ENCODE assay signal across 10 cellular contexts in the genomic region with DNA sequence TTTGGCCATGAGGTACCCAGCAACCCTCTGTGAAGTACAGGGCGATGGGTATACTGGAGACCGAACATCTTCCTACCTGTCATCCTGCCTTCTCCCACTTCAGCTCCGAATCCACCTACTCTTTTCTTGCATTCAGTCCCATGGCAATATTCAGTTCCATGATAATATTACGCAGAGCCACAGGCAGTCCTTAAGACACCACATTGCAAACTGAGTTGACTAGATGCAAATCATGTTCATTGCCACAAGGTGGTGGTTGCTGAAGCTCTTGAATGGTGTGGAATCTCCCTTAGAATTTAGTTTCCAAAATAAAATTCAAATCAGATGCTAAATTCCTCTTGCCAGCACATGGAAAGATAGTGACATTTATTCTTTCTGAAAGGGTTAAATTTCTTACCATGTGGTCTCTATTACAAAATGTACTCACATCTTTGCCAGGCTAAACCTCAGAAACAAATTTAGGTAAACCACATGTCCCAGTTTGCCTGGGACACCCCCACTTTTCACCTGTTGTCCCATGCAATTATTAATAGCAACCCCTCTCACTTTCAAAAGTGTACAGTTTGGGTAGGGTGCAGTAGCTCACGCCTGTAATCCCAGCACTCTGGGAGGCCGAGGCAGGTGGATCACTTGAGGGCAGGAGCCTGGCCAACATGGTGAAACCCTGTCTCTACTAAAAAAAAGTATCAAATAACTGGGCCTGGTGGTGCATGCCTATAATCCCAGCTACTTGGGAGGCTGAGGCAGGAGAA. TPM values are rescaled to one million over a fixed set of nuclear protein-coding genes. Genes with fewer than 3 reads are reported as not detected.
DNase-seq lines count a peak whose midpoint lies in the region; ATAC-seq, FAIRE-seq and TF ChIP-seq lines count a peak whose summit lies in the region.
"Had no signal": no experiment of that assay in that cellular context is flagged by ENCODE, and none has a peak within 500 bp of the region (broad histone marks: within the 10 kb centered on the region; RNA-seq: fewer than 3 reads in every experiment).

No MANE protein-coding gene starts in this region.

- peaks cover 3% of the 10 kb centered on the region for H3K27me3 Mint-ChIP-seq in T-helper 2 cell treated with Interferon-gamma antibody and Interleukin-4, amounts not matched to agents 5 μg/mL and 100 μg/mL, for 36 hours (ENCODE audit: low read depth)
- no peaks in the 10 kb centered on the region for H3K27me3 Mint-ChIP-seq in activated T-cell treated with anti-CD3 and anti-CD28 coated beads, Interleukin-2, amount 50 U/mL, for 4 hours (ENCODE audit: low read depth)

- no peak overlapping the region for H3K4me2 ChIP-seq in keratinocyte (ENCODE audit: control insufficient read depth, extremely low read depth, insufficient read depth, low read depth, low read length)

- TF ChIP-seq EP300 in stomach (IDR thresholded peaks at IDR 0.05): no peak

- no peak overlapping the region for H2AFZ ChIP-seq in keratinocyte (ENCODE audit: control insufficient read depth, low read length)

- no peaks in the 10 kb centered on the region for H3K9me1 ChIP-seq in keratinocyte (ENCODE audit: control insufficient read depth, extremely low read depth, insufficient read depth, low read length)

- TF ChIP-seq CTCF in AG10803 (conservative IDR thresholded peaks at IDR 0.05; ENCODE audit: low read length) (peak; percentile 53), keratinocyte (optimal IDR thresholded peaks at IDR 0.05 in 1 of 3, IDR thresholded peaks at IDR 0.05 in 1 of 3, conservative IDR thresholded peaks at IDR 0.05 in 1 of 3; ENCODE audit: extremely low read depth in 1 of 3, insufficient read depth in 2 of 3, low read length in 3 of 3) (peak; percentile 20 to 42 (median 35)), stomach (IDR thresholded peaks at IDR 0.05) (no peak)

- H3K36me3 ChIP-seq in adipocyte (ENCODE audit: control insufficient read depth, insufficient read depth, low read length, severe bottlenecking) (no peaks in the 10 kb centered on the region), keratinocyte (ENCODE audit: control insufficient read depth in 2 of 2, extremely low read depth in 1 of 2, insufficient read depth in 2 of 2, low read length in 2 of 2) (no peaks in the 10 kb centered on the region), stomach (no peaks in the 10 kb centered on the region)

- H3K4me1 Mint-ChIP-seq in T-helper 2 cell treated with Interferon-gamma antibody and Interleukin-4, amounts not matched to agents 5 μg/mL and 100 μg/mL, for 36 hours (ENCODE audit: low read depth): peaks cover 16% of the 10 kb centered on the region
- H3K4me1 Mint-ChIP-seq in activated T-cell treated with anti-CD3 and anti-CD28 coated beads, Interleukin-2, amount 50 U/mL, for 4 hours (ENCODE audit: low read depth): peaks cover 18% of the 10 kb centered on the region

- H3K9me3 ChIP-seq in adipocyte (ENCODE audit: control insufficient read depth, low read length): no peaks in the 10 kb centered on the region
- H3K9me3 ChIP-seq in keratinocyte (ENCODE audit: control insufficient read depth, low read depth, low read length): no peaks in the 10 kb centered on the region
- no peaks in the 10 kb centered on the region for H3K9me3 ChIP-seq in stomach

- intact Hi-C loops in stomach (cut with DNase I; ENCODE audit: low total_unique reads): no loop called here

- DNase-seq in AG10803 (ENCODE audit: low read depth): peak; percentile 45
- DNase-seq in GM12891 (ENCODE audit: insufficient read length, low spot score): no peak
- DNase-seq in adipocyte (ENCODE audit: low read depth): peak; percentile 49
- DNase-seq in keratinocyte (ENCODE audit: low read depth, low spot score): no peak
- DNase-seq in stomach: no peak
- no peak for DNase-seq in HPDE6-E6E7 (ENCODE audit: extremely low spot score)
- DNase-seq in T-helper 2 cell treated with Interferon-gamma antibody and Interleukin-4, amounts not matched to agents 5 μg/mL and 100 μg/mL, for 36 hours (ENCODE audit: low spot score): no peak
- DNase-seq in activated T-cell treated with anti-CD3 and anti-CD28 coated beads, Interleukin-2, amount 50 U/mL, for 4 hours: no peak
- DNase-seq: DMS153 had no signal

- no peak overlapping the region for H3K27ac Mint-ChIP-seq in T-helper 2 cell treated with Interferon-gamma antibody and Interleukin-4, amounts not matched to agents 5 μg/mL and 100 μg/mL, for 36 hours

- no peaks in the 10 kb centered on the region for H4K20me1 ChIP-seq in keratinocyte (ENCODE audit: control insufficient read depth, extremely low read depth, insufficient read depth, low read length)

- 79 to 92% (median 86%) methylated on average over 6 of the region's 6 CpGs for WGBS in stomach, 5 donors

- H3K79me2 ChIP-seq in keratinocyte (ENCODE audit: control insufficient read depth, insufficient read depth, low read length): no peaks in the 10 kb centered on the region

- no peaks in the 10 kb centered on the region for H3K9me3 Mint-ChIP-seq in T-helper 2 cell treated with Interferon-gamma antibody and Interleukin-4, amounts not matched to agents 5 μg/mL and 100 μg/mL, for 36 hours
- H3K9me3 Mint-ChIP-seq in activated T-cell treated with anti-CD3 and anti-CD28 coated beads, Interleukin-2, amount 50 U/mL, for 4 hours: no peaks in the 10 kb centered on the region

- H3K4me3 Mint-ChIP-seq in T-helper 2 cell treated with Interferon-gamma antibody and Interleukin-4, amounts not matched to agents 5 μg/mL and 100 μg/mL, for 36 hours: no peak overlapping the region
- H3K4me3 Mint-ChIP-seq in activated T-cell treated with anti-CD3 and anti-CD28 coated beads, Interleukin-2, amount 50 U/mL, for 4 hours: no peak overlapping the region

- dilution Hi-C loops in keratinocyte (cut with MboI; ENCODE audit: extremely low pct_ligation_motif_present, low sequenced_read_pairs): no loop called here

- FAIRE-seq in GM12891 (lab: Jason Lieb, UNC) (peak; percentile 48), keratinocyte (lab: Jason Lieb, UNC) (no peak)

- no peak for TF ChIP-seq POLR2A in GM12891 (IDR thresholded peaks at IDR 0.05; ENCODE audit: low read depth, low read length)
- no peak for TF ChIP-seq POLR2A in stomach (IDR thresholded peaks at IDR 0.05)

- ATAC-seq in activated T-cell treated with anti-CD3 and anti-CD28 coated beads, Interleukin-2, amount 50 U/mL, for 4 hours: no peak

- no peaks in the 10 kb centered on the region for H3K36me3 Mint-ChIP-seq in T-helper 2 cell treated with Interferon-gamma antibody and Interleukin-4, amounts not matched to agents 5 μg/mL and 100 μg/mL, for 36 hours (ENCODE audit: low read depth)
- no peaks in the 10 kb centered on the region for H3K36me3 Mint-ChIP-seq in activated T-cell treated with anti-CD3 and anti-CD28 coated beads, Interleukin-2, amount 50 U/mL, for 4 hours (ENCODE audit: insufficient read depth)

- H3K27me3 ChIP-seq in adipocyte (replicated peaks; ENCODE audit: control insufficient read depth, insufficient read depth, low read length): peaks cover 6% of the 10 kb centered on the region
- H3K27me3 ChIP-seq in keratinocyte (ENCODE audit: control insufficient read depth, extremely low read depth, insufficient read depth, low read length): peaks cover 3% of the 10 kb centered on the region
- H3K27me3 ChIP-seq in stomach: no peaks in the 10 kb centered on the region

- H3K27ac ChIP-seq in keratinocyte (ENCODE audit: control insufficient read depth, insufficient read depth, low read length): no peak overlapping the region
- no peak overlapping the region for H3K27ac ChIP-seq in stomach
- H3K27ac ChIP-seq: skin epidermis had no signal

- H3K9ac ChIP-seq in adipocyte (ENCODE audit: low read length): no peak overlapping the region
- no peak overlapping the region for H3K9ac ChIP-seq in keratinocyte (ENCODE audit: control insufficient read depth, extremely low read depth, insufficient read depth, low read length)

- H3K4me1 ChIP-seq in adipocyte (ENCODE audit: control insufficient read depth, insufficient read depth, low read length) (peaks cover 14% of the 10 kb centered on the region), keratinocyte (ENCODE audit: control insufficient read depth, extremely low read depth, insufficient read depth, low read length) (peaks cover 29% of the 10 kb centered on the region), stomach (peaks cover 5 to 18% (median 17%) of the 10 kb centered on the region in 4 donors)

- H3K4me3 ChIP-seq in AG10803 (ENCODE audit: low read length) (no peak overlapping the region), adipocyte (ENCODE audit: low read length) (no peak overlapping the region), keratinocyte (ENCODE audit: control insufficient read depth in 2 of 3, extremely low read depth in 1 of 3, insufficient read depth in 2 of 3, low read depth in 1 of 3, low read length in 3 of 3) (no peak overlapping the region), stomach (no peak overlapping the region)
- H3K4me3 ChIP-seq: skin epidermis had no signal

TF ChIP-seq in GM12891, 5 proteins besides CTCF, POLR2A, EP300 and RAD21 (continues in another document):
- TF ChIP-seq TAF1 (IDR thresholded peaks at IDR 0.05; ENCODE audit: low read depth, low read length): no peak

RNA-seq across cellular contexts. Expression of gene NME9, which starts 1.7 kb away (rescaled TPM):
- polyA plus RNA-seq in GM12891 (2012; ENCODE audit: low read depth, missing spikeins): 0.40 TPM
- polyA plus RNA-seq in keratinocyte (0.05 TPM in 1 of 3 replicates, not detected in the others), stomach (under 1 TPM in 1 of 3 donors, not detected in 2; 0.13 TPM)
- polyA plus RNA-seq in keratinocyte (2011; ENCODE audit: low read depth): not detected
- 0.14 TPM in 1 of 2 replicates, not detected in the other for polyA plus RNA-seq in keratinocyte (2011; cell fraction: cytosol; rRNA removed)
- 0.85 TPM in 1 of 2 replicates, not detected in the other for polyA plus RNA-seq in keratinocyte (2011; cell fraction: nucleus; rRNA removed)
- 0.15 and 0.65 TPM in 2 replicates for polyA plus RNA-seq in keratinocyte (2012; ENCODE audit: low replicate concordance)
- polyA minus RNA-seq in keratinocyte: not detected in 3 replicates
- not detected for polyA minus RNA-seq in keratinocyte (2011; cell fraction: cytosol; rRNA and poly(A)+ RNA removed)
- polyA minus RNA-seq in keratinocyte (2011; cell fraction: nucleus; rRNA and poly(A)+ RNA removed): 1.2 and 2.5 TPM in 2 replicates
- total RNA-seq in stomach: under 1 TPM in 1 of 5 donors, not detected in 4; 0.55 TPM
- not detected for total RNA-seq in activated T-cell treated with anti-CD3 and anti-CD28 coated beads, Interleukin-2, amount 50 U/mL, for 4 hours

RNA-seq across cellular contexts. Expression of gene MRAS, which starts 17.1 kb away (rescaled TPM):
- polyA plus RNA-seq in GM12891 (2012; ENCODE audit: low read depth, missing spikeins): 0.14 TPM
- polyA plus RNA-seq in keratinocyte (7.7 to 15.6 TPM (median 9.8 TPM) in 3 replicates), stomach (10 to 100 TPM in 1 of 3 donors, 1 to 10 TPM in 2; 4.4 to 10.3 (median 7.6) TPM)
- 6.7 TPM for polyA plus RNA-seq in keratinocyte (2011; ENCODE audit: low read depth)
- 18.6 and 20.1 TPM in 2 replicates for polyA plus RNA-seq in keratinocyte (2011; cell fraction: cytosol; rRNA removed)
- polyA plus RNA-seq in keratinocyte (2011; cell fraction: nucleus; rRNA removed): 13.4 TPM in 2 replicates
- polyA plus RNA-seq in keratinocyte (2012; ENCODE audit: low replicate concordance): 8.2 and 9.9 TPM in 2 replicates
- polyA minus RNA-seq in keratinocyte: 11.9 to 28.9 TPM (median 22.3 TPM) in 3 replicates
- polyA minus RNA-seq in keratinocyte (2011; cell fraction: cytosol; rRNA and poly(A)+ RNA removed): 21.3 TPM
- 8.2 and 10.2 TPM in 2 replicates for polyA minus RNA-seq in keratinocyte (2011; cell fraction: nucleus; rRNA and poly(A)+ RNA removed)
- 10 to 100 TPM in 4 of 5 donors, 1 to 10 TPM in 1; 5.5 to 28.0 (median 11.0) TPM for total RNA-seq in stomach
- under 1 TPM; 0.19 to 0.56 (median 0.34) TPM for total RNA-seq in activated T-cell treated with anti-CD3 and anti-CD28 coated beads, Interleukin-2, amount 50 U/mL, for 4 hours

Comparison
In these comparisons a context has a peak if more than half of its experiments do, and no peak if none do; other contexts are left out.
1. DNase-seq: peak in AG10803 (single experiment) and adipocyte (single experiment); none in GM12891 (single experiment), keratinocyte (single experiment), stomach (single experiment), HPDE6-E6E7 (single experiment), T-helper 2 cell treated with Interferon-gamma antibody and Interleukin-4, amounts not matched to agents 5 μg/mL and 100 μg/mL, for 36 hours (single experiment) and activated T-cell treated with anti-CD3 and anti-CD28 coated beads, Interleukin-2, amount 50 U/mL, for 4 hours (single experiment).
2. CTCF ChIP-seq: peak in AG10803 (single experiment) and keratinocyte (3 of 3); none in stomach (0 of 7).
3. RNA of gene MRAS, which starts 17.1 kb away (total RNA-seq): 5.5 to 28.0 TPM in stomach; 0.19 to 0.56 TPM in activated T-cell treated with anti-CD3 and anti-CD28 coated beads, Interleukin-2, amount 50 U/mL, for 4 hours; every median in the first group is over 4 times any median in the second.